ENCODE assay signal across 11 cellular contexts in genomic region chr7:7816084-7816483, GRCh38.
A peak's percentile ranks its signal among the peaks of the same experiment; 100 is the strongest.
DNase-seq lines count a peak whose midpoint lies in the region; ATAC-seq, FAIRE-seq and TF ChIP-seq lines count a peak whose summit lies in the region.
"Had no signal": no experiment of that assay in that cellular context is flagged by ENCODE, and none has a peak within 500 bp of the region (broad histone marks: within the 10 kb centered on the region; RNA-seq: fewer than 3 reads in every experiment).

No MANE protein-coding gene starts in this region.

- H3K4me3 ChIP-seq in GM23338 = no peak overlapping the region

- H3K27me3 Mint-ChIP-seq in activated CD8-positive, alpha-beta T cell treated with anti-CD3 and anti-CD28 coated beads, Interleukin-2, amount 10 ng/mL, durations not matched to agents 7 days and 5 days (ENCODE audit: low read depth) = no peaks in the 10 kb centered on the region
- H3K27me3 Mint-ChIP-seq in GM23338 (ENCODE audit: insufficient read depth, low read depth, poor library complexity) = no peaks in the 10 kb centered on the region

- no peaks in the 10 kb centered on the region for H3K9me2 ChIP-seq in GM23338 (ENCODE audit: insufficient read depth)

- peaks cover 25% of the 10 kb centered on the region for H3K36me3 Mint-ChIP-seq in activated CD8-positive, alpha-beta T cell treated with anti-CD3 and anti-CD28 coated beads, Interleukin-2, amount 10 ng/mL, durations not matched to agents 7 days and 5 days (ENCODE audit: low read depth)
- H3K36me3 Mint-ChIP-seq in GM23338 (ENCODE audit: low read depth) = no peaks in the 10 kb centered on the region

- H3K4me2 ChIP-seq in GM23338 = no peak overlapping the region

- no peaks in the 10 kb centered on the region for H3K27me3 ChIP-seq in GM23338 (ENCODE audit: insufficient read depth)

- DNase-seq in GM12892 (ENCODE audit: insufficient read length) (peak; percentile 6), GM23338 (ENCODE audit: low spot score) (no peak), GM19240 (ENCODE audit: insufficient read length, low spot score) (no peak), NCI-H1105 treated with DMSO at 0.1 percent for 48 hours (lab: John Stamatoyannopoulos, UW) (no peak)
- peak; percentile 41 for DNase-seq in activated CD8-positive, alpha-beta T cell treated with anti-CD3 and anti-CD28 coated beads, Interleukin-2, amount 10 ng/mL, durations not matched to agents 7 days and 5 days
- no peak for DNase-seq in activated naive CD4-positive, alpha-beta T cell (lab: John Stamatoyannopoulos, UW)
- DNase-seq: GF-D8, hippocampal formation had no signal

- no peaks in the 10 kb centered on the region for H3K79me2 ChIP-seq in GM23338 (replicated peaks; ENCODE audit: insufficient read depth)
- H3K79me2 ChIP-seq: parathyroid adenoma had no signal

- no peak overlapping the region for H2AFZ ChIP-seq in GM23338
- H2AFZ ChIP-seq: parathyroid adenoma had no signal

- H3K27ac Mint-ChIP-seq in activated CD8-positive, alpha-beta T cell treated with anti-CD3 and anti-CD28 coated beads, Interleukin-2, amount 10 ng/mL, durations not matched to agents 7 days and 5 days = peak overlapping the region; percentile 58
- no peak overlapping the region for H3K27ac Mint-ChIP-seq in GM23338

- H3K36me3 ChIP-seq in GM23338 (ENCODE audit: insufficient read depth) = no peaks in the 10 kb centered on the region

- H3F3A ChIP-seq in GM23338 (replicated peaks; ENCODE audit: low read depth) = no peaks in the 10 kb centered on the region

- POLR2A ChIA-PET in activated CD8-positive, alpha-beta T cell treated with anti-CD3 and anti-CD28 coated beads, Interleukin-2, amount 10 ng/mL, durations not matched to agents 7 days and 5 days (lab: Charles Lee) = no interaction called here

- H3K4me1 ChIP-seq in GM23338 (ENCODE audit: insufficient read depth) = peaks cover 8% of the 10 kb centered on the region
- H3K4me1 ChIP-seq: parathyroid adenoma had no signal

- TF ChIP-seq CTCF in GM23338 (conservative IDR thresholded peaks at IDR 0.05; ENCODE audit: low read depth in 2 of 2) = no peak

- CTCF ChIA-PET in activated CD8-positive, alpha-beta T cell treated with anti-CD3 and anti-CD28 coated beads, Interleukin-2, amount 10 ng/mL, durations not matched to agents 7 days and 5 days (lab: Charles Lee) = no interaction called here

- TF ChIP-seq POLR2A in GM12892 (IDR thresholded peaks at IDR 0.05; ENCODE audit: low read depth, low read length) = no peak

- no peaks in the 10 kb centered on the region for H4K20me1 ChIP-seq in GM23338 (replicated peaks; ENCODE audit: insufficient read depth)

- peak; percentile 86 for FAIRE-seq in GM12892 (lab: Jason Lieb, UNC)

- ATAC-seq in GM19397 (IDR thresholded peaks at IDR 0.05; ENCODE audit: unreplicated experiment) (peak; percentile 34), HG03097 (IDR thresholded peaks at IDR 0.05; ENCODE audit: low FRiP score, unreplicated experiment) (peak; percentile 36), GM23338 (no peak)
- peak; percentile 80 for ATAC-seq in activated CD8-positive, alpha-beta T cell treated with anti-CD3 and anti-CD28 coated beads, Interleukin-2, amount 10 ng/mL, durations not matched to agents 7 days and 5 days

- peak overlapping the region; percentile 8 for H3K4me3 Mint-ChIP-seq in activated CD8-positive, alpha-beta T cell treated with anti-CD3 and anti-CD28 coated beads, Interleukin-2, amount 10 ng/mL, durations not matched to agents 7 days and 5 days
- H3K4me3 Mint-ChIP-seq in GM23338 = no peak overlapping the region

- peaks cover 30% of the 10 kb centered on the region for H3K4me1 Mint-ChIP-seq in activated CD8-positive, alpha-beta T cell treated with anti-CD3 and anti-CD28 coated beads, Interleukin-2, amount 10 ng/mL, durations not matched to agents 7 days and 5 days (ENCODE audit: low read depth)
- H3K4me1 Mint-ChIP-seq in GM23338 = peaks cover 10% of the 10 kb centered on the region

- peaks cover 7% of the 10 kb centered on the region for H3K9me3 Mint-ChIP-seq in activated CD8-positive, alpha-beta T cell treated with anti-CD3 and anti-CD28 coated beads, Interleukin-2, amount 10 ng/mL, durations not matched to agents 7 days and 5 days (ENCODE audit: insufficient read depth)
- no peaks in the 10 kb centered on the region for H3K9me3 Mint-ChIP-seq in GM23338

- no peak overlapping the region for H3K27ac ChIP-seq in GM23338 (ENCODE audit: low read depth)
- H3K27ac ChIP-seq: parathyroid adenoma had no signal

TF ChIP-seq in GM23338, 12 proteins besides CTCF, POLR2A, EP300 and RAD21 (continues in another document):
- TF ChIP-seq ZNF114 (CRISPR knock-in tag; IDR thresholded peaks at IDR 0.05) (no peak), EZH2 (IDR thresholded peaks at IDR 0.05; ENCODE audit: low read depth, unreplicated experiment) (no peak), ZNF331 (CRISPR knock-in tag; IDR thresholded peaks at IDR 0.05; ENCODE audit: low read depth) (no peak), STAT1 (IDR thresholded peaks at IDR 0.05; ENCODE audit: unreplicated experiment) (no peak), CREB1 (CRISPR knock-in tag; IDR thresholded peaks at IDR 0.05; ENCODE audit: low read depth) (no peak)
- TF ChIP-seq, protein P1, sequence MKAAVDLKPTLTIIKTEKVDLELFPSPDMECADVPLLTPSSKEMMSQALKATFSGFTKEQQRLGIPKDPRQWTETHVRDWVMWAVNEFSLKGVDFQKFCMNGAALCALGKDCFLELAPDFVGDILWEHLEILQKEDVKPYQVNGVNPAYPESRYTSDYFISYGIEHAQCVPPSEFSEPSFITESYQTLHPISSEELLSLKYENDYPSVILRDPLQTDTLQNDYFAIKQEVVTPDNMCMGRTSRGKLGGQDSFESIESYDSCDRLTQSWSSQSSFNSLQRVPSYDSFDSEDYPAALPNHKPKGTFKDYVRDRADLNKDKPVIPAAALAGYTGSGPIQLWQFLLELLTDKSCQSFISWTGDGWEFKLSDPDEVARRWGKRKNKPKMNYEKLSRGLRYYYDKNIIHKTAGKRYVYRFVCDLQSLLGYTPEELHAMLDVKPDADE (IDR thresholded peaks at IDR 0.05) = no peak
- TF ChIP-seq, protein P2, sequence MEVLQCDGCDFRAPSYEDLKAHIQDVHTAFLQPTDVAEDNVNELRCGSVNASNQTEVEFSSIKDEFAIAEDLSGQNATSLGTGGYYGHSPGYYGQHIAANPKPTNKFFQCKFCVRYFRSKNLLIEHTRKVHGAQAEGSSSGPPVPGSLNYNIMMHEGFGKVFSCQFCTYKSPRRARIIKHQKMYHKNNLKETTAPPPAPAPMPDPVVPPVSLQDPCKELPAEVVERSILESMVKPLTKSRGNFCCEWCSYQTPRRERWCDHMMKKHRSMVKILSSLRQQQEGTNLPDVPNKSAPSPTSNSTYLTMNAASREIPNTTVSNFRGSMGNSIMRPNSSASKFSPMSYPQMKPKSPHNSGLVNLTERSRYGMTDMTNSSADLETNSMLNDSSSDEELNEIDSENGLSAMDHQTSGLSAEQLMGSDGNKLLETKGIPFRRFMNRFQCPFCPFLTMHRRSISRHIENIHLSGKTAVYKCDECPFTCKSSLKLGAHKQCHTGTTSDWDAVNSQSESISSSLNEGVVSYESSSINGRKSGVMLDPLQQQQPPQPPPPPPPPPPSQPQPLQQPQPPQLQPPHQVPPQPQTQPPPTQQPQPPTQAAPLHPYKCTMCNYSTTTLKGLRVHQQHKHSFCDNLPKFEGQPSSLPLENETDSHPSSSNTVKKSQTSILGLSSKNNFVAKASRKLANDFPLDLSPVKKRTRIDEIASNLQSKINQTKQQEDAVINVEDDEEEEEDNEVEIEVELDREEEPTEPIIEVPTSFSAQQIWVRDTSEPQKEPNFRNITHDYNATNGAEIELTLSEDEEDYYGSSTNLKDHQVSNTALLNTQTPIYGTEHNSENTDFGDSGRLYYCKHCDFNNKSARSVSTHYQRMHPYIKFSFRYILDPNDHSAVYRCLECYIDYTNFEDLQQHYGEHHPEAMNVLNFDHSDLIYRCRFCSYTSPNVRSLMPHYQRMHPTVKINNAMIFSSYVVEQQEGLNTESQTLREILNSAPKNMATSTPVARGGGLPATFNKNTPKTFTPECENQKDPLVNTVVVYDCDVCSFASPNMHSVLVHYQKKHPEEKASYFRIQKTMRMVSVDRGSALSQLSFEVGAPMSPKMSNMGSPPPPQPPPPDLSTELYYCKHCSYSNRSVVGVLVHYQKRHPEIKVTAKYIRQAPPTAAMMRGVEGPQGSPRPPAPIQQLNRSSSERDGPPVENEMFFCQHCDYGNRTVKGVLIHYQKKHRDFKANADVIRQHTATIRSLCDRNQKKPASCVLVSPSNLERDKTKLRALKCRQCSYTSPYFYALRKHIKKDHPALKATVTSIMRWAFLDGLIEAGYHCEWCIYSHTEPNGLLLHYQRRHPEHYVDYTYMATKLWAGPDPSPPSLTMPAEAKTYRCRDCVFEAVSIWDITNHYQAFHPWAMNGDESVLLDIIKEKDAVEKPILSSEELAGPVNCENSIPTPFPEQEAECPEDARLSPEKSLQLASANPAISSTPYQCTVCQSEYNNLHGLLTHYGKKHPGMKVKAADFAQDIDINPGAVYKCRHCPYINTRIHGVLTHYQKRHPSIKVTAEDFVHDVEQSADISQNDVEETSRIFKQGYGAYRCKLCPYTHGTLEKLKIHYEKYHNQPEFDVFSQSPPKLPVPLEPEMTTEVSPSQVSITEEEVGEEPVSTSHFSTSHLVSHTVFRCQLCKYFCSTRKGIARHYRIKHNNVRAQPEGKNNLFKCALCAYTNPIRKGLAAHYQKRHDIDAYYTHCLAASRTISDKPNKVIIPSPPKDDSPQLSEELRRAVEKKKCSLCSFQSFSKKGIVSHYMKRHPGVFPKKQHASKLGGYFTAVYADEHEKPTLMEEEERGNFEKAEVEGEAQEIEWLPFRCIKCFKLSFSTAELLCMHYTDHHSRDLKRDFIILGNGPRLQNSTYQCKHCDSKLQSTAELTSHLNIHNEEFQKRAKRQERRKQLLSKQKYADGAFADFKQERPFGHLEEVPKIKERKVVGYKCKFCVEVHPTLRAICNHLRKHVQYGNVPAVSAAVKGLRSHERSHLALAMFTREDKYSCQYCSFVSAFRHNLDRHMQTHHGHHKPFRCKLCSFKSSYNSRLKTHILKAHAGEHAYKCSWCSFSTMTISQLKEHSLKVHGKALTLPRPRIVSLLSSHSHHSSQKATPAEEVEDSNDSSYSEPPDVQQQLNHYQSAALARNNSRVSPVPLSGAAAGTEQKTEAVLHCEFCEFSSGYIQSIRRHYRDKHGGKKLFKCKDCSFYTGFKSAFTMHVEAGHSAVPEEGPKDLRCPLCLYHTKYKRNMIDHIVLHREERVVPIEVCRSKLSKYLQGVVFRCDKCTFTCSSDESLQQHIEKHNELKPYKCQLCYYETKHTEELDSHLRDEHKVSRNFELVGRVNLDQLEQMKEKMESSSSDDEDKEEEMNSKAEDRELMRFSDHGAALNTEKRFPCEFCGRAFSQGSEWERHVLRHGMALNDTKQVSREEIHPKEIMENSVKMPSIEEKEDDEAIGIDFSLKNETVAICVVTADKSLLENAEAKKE (CRISPR knock-in tag; IDR thresholded peaks at IDR 0.05) = no peak

Comparison
In these comparisons a context has a peak if more than half of its experiments do, and no peak if none do; other contexts are left out.
1. DNase-seq: peak in GM12892 (single experiment) and activated CD8-positive, alpha-beta T cell treated with anti-CD3 and anti-CD28 coated beads, Interleukin-2, amount 10 ng/mL, durations not matched to agents 7 days and 5 days (single experiment); none in GM23338 (single experiment), GM19240 (single experiment), activated naive CD4-positive, alpha-beta T cell (0 of 4) and NCI-H1105 treated with DMSO at 0.1 percent for 48 hours (single experiment).